Comparison of ENCODE assay signal across 19 cellular contexts in genomic region chr4:102517753-102518152, GRCh38. TPM values are rescaled to one million over a fixed set of nuclear protein-coding genes. Genes with fewer than 3 reads are reported as not detected.
A peak's percentile ranks its signal among the peaks of the same experiment; 100 is the strongest.
DNase-seq lines count a peak whose midpoint lies in the region; ATAC-seq and TF ChIP-seq lines count a peak whose summit lies in the region.
"Had no signal": no experiment of that assay in that cellular context is flagged by ENCODE, and none has a peak within 500 bp of the region (broad histone marks: within the 10 kb centered on the region; RNA-seq: fewer than 3 reads in every experiment).

No MANE protein-coding gene starts in this region.

- H3K4me3 ChIP-seq in Loucy (ENCODE audit: low read length, poor library complexity, severe bottlenecking) (no peak overlapping the region), right atrium auricular region (no peak overlapping the region)
- H3K4me3 ChIP-seq: SJCRH30 had no signal

- H3K27me3 ChIP-seq in Loucy (ENCODE audit: insufficient read depth, low read length, poor library complexity, severe bottlenecking) (no peaks in the 10 kb centered on the region), right atrium auricular region (no peaks in the 10 kb centered on the region)
- H3K27me3 ChIP-seq: brain microvascular endothelial cell, SJCRH30 had no signal

- peak overlapping the region; percentile 95 for H3K27ac Mint-ChIP-seq in activated naive CD4-positive, alpha-beta T cell treated with anti-CD3 and anti-CD28 coated beads, Interleukin-2, amount 50 U/mL, for 24 hours
- peak overlapping the region; percentile 84 for H3K27ac Mint-ChIP-seq in central memory CD8-positive, alpha-beta T cell (ENCODE audit: low read depth)

- H3K79me2 ChIP-seq in Loucy (ENCODE audit: insufficient read depth, low read length) = peaks cover 86% of the 10 kb centered on the region

- H2AFZ ChIP-seq in Loucy (ENCODE audit: low read length) = no peak overlapping the region

- H3K36me3 Mint-ChIP-seq in activated naive CD4-positive, alpha-beta T cell treated with anti-CD3 and anti-CD28 coated beads, Interleukin-2, amount 50 U/mL, for 24 hours = peaks cover 50% of the 10 kb centered on the region
- peaks cover 29% of the 10 kb centered on the region for H3K36me3 Mint-ChIP-seq in central memory CD8-positive, alpha-beta T cell (ENCODE audit: insufficient read depth)

- H3K9ac ChIP-seq in Loucy (ENCODE audit: low read depth, low read length, poor library complexity, severe bottlenecking) = no peak overlapping the region

- ATAC-seq in central memory CD8-positive, alpha-beta T cell (replicated peaks; ENCODE audit: extremely low read depth, poor library complexity, severe bottlenecking) = no peak

- H3K4me3 Mint-ChIP-seq in activated naive CD4-positive, alpha-beta T cell treated with anti-CD3 and anti-CD28 coated beads, Interleukin-2, amount 50 U/mL, for 24 hours = peak overlapping the region; percentile 83
- no peak overlapping the region for H3K4me3 Mint-ChIP-seq in central memory CD8-positive, alpha-beta T cell

- H4K20me1 ChIP-seq in Loucy (ENCODE audit: insufficient read depth, low read length, poor library complexity, severe bottlenecking) = peaks cover 6% of the 10 kb centered on the region

- peaks cover 11% of the 10 kb centered on the region for H3K9me3 Mint-ChIP-seq in activated naive CD4-positive, alpha-beta T cell treated with anti-CD3 and anti-CD28 coated beads, Interleukin-2, amount 50 U/mL, for 24 hours
- H3K9me3 Mint-ChIP-seq in central memory CD8-positive, alpha-beta T cell = peaks cover 10% of the 10 kb centered on the region

- H3K9me2 ChIP-seq in Loucy (replicated peaks; ENCODE audit: low read depth, low read length) = no peaks in the 10 kb centered on the region

- H3K4me1 ChIP-seq in Loucy (ENCODE audit: insufficient read depth, low read length, poor library complexity, severe bottlenecking) (peaks cover 30% of the 10 kb centered on the region), right atrium auricular region (peaks cover 0 to 14% of the 10 kb centered on the region in 2 donors)
- H3K4me1 ChIP-seq: SJCRH30 had no signal

- H3K27me3 Mint-ChIP-seq in activated naive CD4-positive, alpha-beta T cell treated with anti-CD3 and anti-CD28 coated beads, Interleukin-2, amount 50 U/mL, for 24 hours = no peaks in the 10 kb centered on the region
- H3K27me3 Mint-ChIP-seq in central memory CD8-positive, alpha-beta T cell = no peaks in the 10 kb centered on the region

- no peak for DNase-seq in activated naive CD4-positive, alpha-beta T cell treated with anti-CD3 and anti-CD28 coated beads, Interleukin-2, amount 50 U/mL, for 16 hours
- no peak for DNase-seq in central memory CD8-positive, alpha-beta T cell (ENCODE audit: low spot score in 2 of 2)
- DNase-seq in right atrium auricular region (ENCODE audit: low spot score) (no peak), SW 1271 (lab: John Stamatoyannopoulos, UW) (no peak), hepatic stellate cell (ENCODE audit: low spot score) (no peak)
- DNase-seq: activated CD4-positive, CD25-positive, alpha-beta regulatory T cell treated with anti-CD3 and anti-CD28 coated beads, Interleukin-2, amount 50 U/mL, for 72 hours; amniotic stem cell; brain microvascular endothelial cell; effector CD4-positive, alpha-beta T cell; EL; NCI-H1436; NCI-H82; SJCRH30; small intestine; T-helper 1 cell; trophoblast cell had no signal

- no peak overlapping the region for H3K27ac ChIP-seq in right atrium auricular region
- H3K27ac ChIP-seq: brain microvascular endothelial cell, C4-2B, SJCRH30 had no signal

- H3K36me3 ChIP-seq in Loucy (ENCODE audit: insufficient read depth, low read length) (peaks cover 12% of the 10 kb centered on the region), right atrium auricular region (no peaks in the 10 kb centered on the region)
- H3K36me3 ChIP-seq: brain microvascular endothelial cell had no signal

- H3K4me2 ChIP-seq in Loucy (ENCODE audit: low read depth, low read length, poor library complexity, severe bottlenecking) = peak overlapping the region; percentile 19

- no peaks in the 10 kb centered on the region for H3F3A ChIP-seq in Loucy (ENCODE audit: low read depth)

- TF ChIP-seq CTCF in Loucy (conservative IDR thresholded peaks at IDR 0.05; ENCODE audit: low read length) (no peak), right atrium auricular region (IDR thresholded peaks at IDR 0.05) (no peak)

- H3K9me3 ChIP-seq in Loucy (ENCODE audit: insufficient read depth, low read depth, low read length) (no peaks in the 10 kb centered on the region), right atrium auricular region (no peaks in the 10 kb centered on the region)

- H3K4me1 Mint-ChIP-seq in activated naive CD4-positive, alpha-beta T cell treated with anti-CD3 and anti-CD28 coated beads, Interleukin-2, amount 50 U/mL, for 24 hours = peaks cover 88% of the 10 kb centered on the region
- H3K4me1 Mint-ChIP-seq in central memory CD8-positive, alpha-beta T cell = peaks cover 66% of the 10 kb centered on the region

RNA-seq across cellular contexts. Expression of gene NFKB1, which starts 16.6 kb away (rescaled TPM):
- 10 to 100 TPM; 17.8 to 19.3 TPM for total RNA-seq in right atrium auricular region
